18 cellular contexts compared by ENCODE assay signal in genomic region chr2:31382452-31383120, GRCh38. TPM values are rescaled to one million over a fixed set of nuclear protein-coding genes. Genes with fewer than 3 reads are reported as not detected.
A peak's percentile ranks its signal among the peaks of the same experiment; 100 is the strongest.
DNase-seq lines count a peak whose midpoint lies in the region; ATAC-seq and TF ChIP-seq lines count a peak whose summit lies in the region.
"Had no signal": no experiment of that assay in that cellular context is flagged by ENCODE, and none has a peak within 500 bp of the region (broad histone marks: within the 10 kb centered on the region; RNA-seq: fewer than 3 reads in every experiment).

No MANE protein-coding gene starts in this region.

- H2AFZ ChIP-seq in GM23248 (0 out of 2 replicates have a peak overlapping the region, but pooled peaks have one; percentile 25), PC-3 (ENCODE audit: low read length) (no peak overlapping the region), mesenchymal stem cell (ENCODE audit: low read depth, low read length) (no peak overlapping the region)

- BruUV-seq in PC-3 (replicated peaks; lab: Mats Ljungman, UMichigan): no TSS peak

- peak overlapping the region; percentile 53 for H2AK5ac ChIP-seq in mesenchymal stem cell (ENCODE audit: low read length, severe bottlenecking)

- H3K36me3 Mint-ChIP-seq in endodermal cell (ENCODE audit: low read depth): peaks cover 4% of the 10 kb centered on the region
- H3K36me3 Mint-ChIP-seq: CD4-positive, alpha-beta memory T cell had no signal

- H3K27ac ChIP-seq in GM23248 (peak overlapping the region; percentile 100), PC-3 (ENCODE audit: low read length) (peak overlapping the region; percentile 97; the same call in 1 of the 2 replicates), endodermal cell (ENCODE audit: low read depth, low read length) (no peak overlapping the region), mesenchymal stem cell (ENCODE audit: low read length, poor library complexity, severe bottlenecking) (no peak overlapping the region), gastroesophageal sphincter (no peak overlapping the region)
- H3K27ac ChIP-seq: dorsolateral prefrontal cortex, sigmoid colon had no signal

- no peaks in the 10 kb centered on the region for H3K79me1 ChIP-seq in mesenchymal stem cell (replicated peaks; ENCODE audit: low read length, poor library complexity, severe bottlenecking)

- peak overlapping the region in 1 of 2 experiments; percentile 31 for H2BK12ac ChIP-seq in mesenchymal stem cell (ENCODE audit: low read length in 2 of 2)

- POLR2A ChIA-PET in PC-3 (lab: Charles Lee; ENCODE audit: unreplicated experiment): no interaction called here

- TF ChIP-seq EP300 in gastroesophageal sphincter (IDR thresholded peaks at IDR 0.05): no peak

- ATAC-seq in PC-3: no peak
- ATAC-seq in gastroesophageal sphincter: no peak
- no peak for ATAC-seq in HG02981 (IDR thresholded peaks at IDR 0.05; ENCODE audit: unreplicated experiment)
- ATAC-seq: left lobe of liver; stimulated activated naive CD8-positive, alpha-beta T cell treated with anti-CD3 and anti-CD28 coated beads, Interleukin-15, Interleukin-2, amounts not matched to agents 100 U/mL and 50 U/mL, for 24 hours had no signal

- intact Hi-C loops in PC-3 (cut with micrococcal nuclease): loop anchor here (5.0 kb wide), 1 partner anchor 50 kb away; no protein-coding TSS in a partner anchor

- peak; percentile 43 for DNase-seq in GM23248
- peak; percentile 45 for DNase-seq in PC-3
- peak; percentile 66 for DNase-seq in endodermal cell
- no peak for DNase-seq in mesenchymal stem cell
- DNase-seq in NCI-H146 (lab: John Stamatoyannopoulos, UW): no peak
- DNase-seq in Kasumi-1 (lab: John Stamatoyannopoulos, UW): no peak
- DNase-seq: activated T-cell treated with anti-CD3 and anti-CD28 coated beads, Interleukin-2, amount 50 U/mL, for 24 hours; CD4-positive, alpha-beta memory T cell; dorsolateral prefrontal cortex; NCI-H1105; NCI-H2227 treated with DMSO at 0.1 percent for 48 hours; sigmoid colon; stimulated activated naive CD8-positive, alpha-beta T cell treated with anti-CD3 and anti-CD28 coated beads, Interleukin-15, Interleukin-2, amounts not matched to agents 100 U/mL and 50 U/mL, for 24 hours had no signal

- no peak overlapping the region for H3K18ac ChIP-seq in mesenchymal stem cell (ENCODE audit: low read depth in 1 of 2, low read length in 2 of 2)

- H3K14ac ChIP-seq in mesenchymal stem cell (ENCODE audit: low read length in 2 of 2): no peak overlapping the region

- no peak overlapping the region for H3K4ac ChIP-seq in mesenchymal stem cell (ENCODE audit: low read depth in 1 of 2, low read length in 2 of 2)

- H3K4me3 Mint-ChIP-seq in endodermal cell: no peak overlapping the region
- H3K4me3 Mint-ChIP-seq: activated T-cell treated with anti-CD3 and anti-CD28 coated beads, Interleukin-2, amount 50 U/mL, for 24 hours; CD4-positive, alpha-beta memory T cell; neural crest cell had no signal

- no peaks in the 10 kb centered on the region for H3K9me3 ChIP-seq in GM23248 (ENCODE audit: low read depth)
- no peaks in the 10 kb centered on the region for H3K9me3 ChIP-seq in PC-3 (ENCODE audit: low read length)
- no peaks in the 10 kb centered on the region for H3K9me3 ChIP-seq in endodermal cell (ENCODE audit: control insufficient read depth, low read length)
- H3K9me3 ChIP-seq in mesenchymal stem cell (ENCODE audit: control insufficient read depth, low read length): no peaks in the 10 kb centered on the region
- H3K9me3 ChIP-seq in gastroesophageal sphincter: no peaks in the 10 kb centered on the region
- H3K9me3 ChIP-seq: sigmoid colon had no signal

- no peaks in the 10 kb centered on the region for H4K20me1 ChIP-seq in GM23248 (ENCODE audit: insufficient read depth)
- no peaks in the 10 kb centered on the region for H4K20me1 ChIP-seq in PC-3 (ENCODE audit: low read length)

- H3K4me1 ChIP-seq in GM23248 (ENCODE audit: insufficient read depth) (peaks cover 38% of the 10 kb centered on the region), PC-3 (ENCODE audit: insufficient read depth, low read length) (peaks cover 40% of the 10 kb centered on the region), endodermal cell (ENCODE audit: control insufficient read depth, insufficient read depth, low read length) (peaks cover 4% of the 10 kb centered on the region), mesenchymal stem cell (ENCODE audit: control insufficient read depth, insufficient read depth, low read depth, low read length) (peaks cover 18% of the 10 kb centered on the region), gastroesophageal sphincter (no peaks in the 10 kb centered on the region)
- H3K4me1 ChIP-seq: sigmoid colon had no signal

- no peak overlapping the region for H4K8ac ChIP-seq in mesenchymal stem cell (ENCODE audit: low read length)

- peaks cover 22% of the 10 kb centered on the region for H3F3A ChIP-seq in GM23248 (ENCODE audit: insufficient read depth)
- no peaks in the 10 kb centered on the region for H3F3A ChIP-seq in PC-3 (ENCODE audit: low read length, unreplicated experiment)

- H2BK120ac ChIP-seq in mesenchymal stem cell (ENCODE audit: low read depth, low read length): no peak overlapping the region

- peak overlapping the region; percentile 17 for H3K27ac Mint-ChIP-seq in endodermal cell
- H3K27ac Mint-ChIP-seq: activated T-cell treated with anti-CD3 and anti-CD28 coated beads, Interleukin-2, amount 50 U/mL, for 24 hours had no signal

- TF ChIP-seq POLR2A in gastroesophageal sphincter (IDR thresholded peaks at IDR 0.05): no peak

- H3K9me2 ChIP-seq in GM23248 (ENCODE audit: insufficient read depth): no peaks in the 10 kb centered on the region
- H3K9me2 ChIP-seq in PC-3 (replicated peaks; ENCODE audit: low read length): no peaks in the 10 kb centered on the region

- H3K4me1 Mint-ChIP-seq in endodermal cell: peaks cover 18% of the 10 kb centered on the region
- H3K4me1 Mint-ChIP-seq: neural crest cell had no signal

- H3K9ac ChIP-seq in GM23248 (peak overlapping the region; percentile 90; the same call in 1 of the 2 replicates), PC-3 (ENCODE audit: low read length) (no peak overlapping the region), endodermal cell (ENCODE audit: extremely low read depth, low read length, poor library complexity, severe bottlenecking) (no peak overlapping the region), mesenchymal stem cell (ENCODE audit: low read length) (no peak overlapping the region)

- CTCF ChIA-PET in PC-3 (lab: Charles Lee): no interaction called here

- H3K4me3 ChIP-seq in GM23248: no peak overlapping the region
- H3K4me3 ChIP-seq in PC-3 (ENCODE audit: low read length): no peak overlapping the region
- no peak overlapping the region for H3K4me3 ChIP-seq in endodermal cell (ENCODE audit: low read length)
- no peak overlapping the region for H3K4me3 ChIP-seq in mesenchymal stem cell (ENCODE audit: insufficient read depth in 1 of 2, low read depth in 1 of 2, low read length in 2 of 2)
- H3K4me3 ChIP-seq in gastroesophageal sphincter: no peak overlapping the region
- H3K4me3 ChIP-seq: dorsolateral prefrontal cortex, sigmoid colon had no signal

- no peaks in the 10 kb centered on the region for H3K27me3 Mint-ChIP-seq in endodermal cell (ENCODE audit: insufficient read depth)
- H3K27me3 Mint-ChIP-seq: activated T-cell treated with anti-CD3 and anti-CD28 coated beads, Interleukin-2, amount 50 U/mL, for 24 hours; CD4-positive, alpha-beta memory T cell had no signal

- H2BK5ac ChIP-seq in mesenchymal stem cell (ENCODE audit: low read depth, low read length, poor library complexity, severe bottlenecking): no peak overlapping the region

- H3K23ac ChIP-seq in mesenchymal stem cell (ENCODE audit: low read length in 2 of 2): no peak overlapping the region

- WGBS in GM23248 (ENCODE audit: low coverage in 1 of 2, low lambda C conversion rate in 2 of 2, missing lambda C conversion rate in 2 of 2), 2 experiments: 91 to 93% methylated on average over 8 of the region's 8 CpGs
- 78 to 88% methylated on average over 6 to 8 of the region's 8 CpGs for WGBS in endodermal cell (ENCODE audit: insufficient coverage in 1 of 2, insufficient read length in 1 of 2), 2 experiments
- 79% methylated on average over 8 of the region's 8 CpGs for whole genome bisulfite sequencing in mesenchymal stem cell
- WGBS in gastroesophageal sphincter (ENCODE audit: low coverage in 1 of 2), 2 donors: 85% methylated on average over 6 of the region's 8 CpGs; no CpG with 5 or more reads in 1 of the 2 donors

- H3K36me3 ChIP-seq in GM23248 (ENCODE audit: low read depth): no peaks in the 10 kb centered on the region
- no peaks in the 10 kb centered on the region for H3K36me3 ChIP-seq in PC-3 (ENCODE audit: low read depth, low read length)
- H3K36me3 ChIP-seq in endodermal cell (ENCODE audit: control insufficient read depth, insufficient read depth, low read length): no peaks in the 10 kb centered on the region
- peaks cover 0 to 3% of the 10 kb centered on the region in 2 experiments for H3K36me3 ChIP-seq in mesenchymal stem cell (ENCODE audit: control insufficient read depth in 1 of 2, insufficient read depth in 2 of 2, low read depth in 1 of 2, low read length in 2 of 2)
- H3K36me3 ChIP-seq in gastroesophageal sphincter: no peaks in the 10 kb centered on the region
- H3K36me3 ChIP-seq: sigmoid colon had no signal

- TF ChIP-seq CTCF in PC-3 (conservative IDR thresholded peaks at IDR 0.05; ENCODE audit: low read depth, low read length) (no peak), endodermal cell (conservative IDR thresholded peaks at IDR 0.05) (no peak), gastroesophageal sphincter (IDR thresholded peaks at IDR 0.05) (no peak)

- in situ Hi-C loops in GM23248 (cut with MboI): no loop called here

- H2BK15ac ChIP-seq in mesenchymal stem cell (ENCODE audit: low read depth, poor library complexity, severe bottlenecking): no peak overlapping the region

- H3K9me3 Mint-ChIP-seq in endodermal cell: no peaks in the 10 kb centered on the region
- H3K9me3 Mint-ChIP-seq: activated T-cell treated with anti-CD3 and anti-CD28 coated beads, Interleukin-2, amount 50 U/mL, for 24 hours; CD4-positive, alpha-beta memory T cell; neural crest cell had no signal

- H3K4me2 ChIP-seq in GM23248 (ENCODE audit: unreplicated experiment) (peak overlapping the region; percentile 26), PC-3 (ENCODE audit: low read length) (no peak overlapping the region), mesenchymal stem cell (ENCODE audit: low read length, poor library complexity, severe bottlenecking) (no peak overlapping the region)

- no peak overlapping the region for H4K91ac ChIP-seq in mesenchymal stem cell (ENCODE audit: low read length)

- H3K27me3 ChIP-seq in GM23248 (replicated peaks; ENCODE audit: insufficient read depth) (no peaks in the 10 kb centered on the region), PC-3 (ENCODE audit: low read length) (no peaks in the 10 kb centered on the region), endodermal cell (ENCODE audit: control insufficient read depth, insufficient read depth, low read length, poor library complexity, severe bottlenecking) (no peaks in the 10 kb centered on the region), mesenchymal stem cell (ENCODE audit: control insufficient read depth in 1 of 2, insufficient read depth in 1 of 2, low read length in 2 of 2) (no peaks in the 10 kb centered on the region), gastroesophageal sphincter (peaks cover 24% of the 10 kb centered on the region)
- H3K27me3 ChIP-seq: dorsolateral prefrontal cortex, sigmoid colon had no signal

- H3K79me2 ChIP-seq in GM23248 (ENCODE audit: insufficient read depth) (no peaks in the 10 kb centered on the region), PC-3 (ENCODE audit: low read length) (no peaks in the 10 kb centered on the region)

RNA-seq across cellular contexts. Expression of gene XDH, which starts 32.0 kb away (rescaled TPM):
- total RNA-seq in GM23248 (2014; rRNA removed; shearing (Covaris generic)): 1.8 and 2.4 TPM in 2 replicates
- polyA plus RNA-seq in GM23248 (2016; fragmentation: Nextera tagmentation; extraction: Ambion mirVana): 1.3 and 1.8 TPM in 2 replicates
- total RNA-seq in PC-3 (2014; rRNA removed): 0.06 and 0.91 TPM in 2 replicates
- 1 to 10 TPM; 1.9 to 4.0 TPM for total RNA-seq in endodermal cell
- 0.61 TPM for polyA plus RNA-seq in endodermal cell (2013, experiment 1 of 2)
- polyA plus RNA-seq in endodermal cell (2013, experiment 2 of 2): 0.41 TPM
- polyA plus RNA-seq in mesenchymal stem cell (2013, experiment 1 of 2): 0.01 TPM
- 0.01 TPM for polyA plus RNA-seq in mesenchymal stem cell (2013, experiment 2 of 2)
- 1 to 10 TPM in 1 of 4 donors, under 1 TPM in 2, not detected in 1; under 0.01 to 2.8 (median 0.08) TPM for total RNA-seq in gastroesophageal sphincter
- total RNA-seq: CD4-positive, alpha-beta memory T cell; dorsolateral prefrontal cortex; frontal cortex had no signal
- polyA plus RNA-seq: CD4-positive, alpha-beta memory T cell had no signal

Comparison
In these comparisons a context has a peak if more than half of its experiments do, and no peak if none do; other contexts are left out.
1. DNase-seq: peak in GM23248 (single experiment), PC-3 (single experiment) and endodermal cell (single experiment); none in mesenchymal stem cell (single experiment), NCI-H146 (single experiment) and Kasumi-1 (0 of 2).
2. H3K27ac ChIP-seq: peak in GM23248 (single experiment) and PC-3 (single experiment); none in endodermal cell (single experiment), mesenchymal stem cell (single experiment) and gastroesophageal sphincter (0 of 4).